Comparison of ENCODE assay signal across 8 cellular contexts in the genomic region with DNA sequence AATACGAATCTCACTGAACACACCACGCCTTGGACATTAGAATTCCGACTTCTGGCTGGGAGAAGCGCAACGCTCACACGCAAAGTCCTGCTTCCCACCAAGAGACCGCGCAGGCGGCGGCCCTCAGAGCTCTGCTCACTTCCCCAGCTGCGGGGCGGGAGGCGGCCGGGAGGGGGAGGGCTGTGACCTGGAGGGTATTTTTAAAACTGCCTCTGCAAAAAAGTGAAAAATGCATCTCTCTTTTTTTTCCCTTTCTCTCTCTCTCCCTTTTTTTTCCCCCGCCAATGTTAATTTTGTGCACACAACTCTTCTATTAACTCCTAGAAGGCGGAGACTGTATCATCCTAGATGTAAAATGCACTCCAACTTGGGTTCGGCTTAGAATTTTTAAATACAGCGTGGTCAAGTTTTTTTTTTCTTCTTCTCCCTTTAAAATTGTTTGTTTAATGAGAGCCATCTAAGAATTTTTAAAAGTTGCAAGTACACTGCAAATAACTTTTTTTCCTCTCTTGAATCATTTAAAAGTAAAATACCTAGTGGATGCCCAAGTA.
A peak's percentile ranks its signal among the peaks of the same experiment; 100 is the strongest.
DNase-seq lines count a peak whose midpoint lies in the region; ATAC-seq and TF ChIP-seq lines count a peak whose summit lies in the region.

No MANE protein-coding gene starts in this region.

- H3K79me2 ChIP-seq in fibroblast of lung (ENCODE audit: control insufficient read depth, insufficient read depth, low read length) (no peaks in the 10 kb centered on the region), osteoblast (ENCODE audit: insufficient read depth, low read length) (no peaks in the 10 kb centered on the region)

- ATAC-seq in GM18909 (IDR thresholded peaks at IDR 0.05; ENCODE audit: poor library complexity, unreplicated experiment) (peak; percentile 55), HG03066 (IDR thresholded peaks at IDR 0.05; ENCODE audit: low read depth, unreplicated experiment) (peak; percentile 41), T-helper 17 cell (peak; percentile 49)

- no peaks in the 10 kb centered on the region for H3K9me3 ChIP-seq in T-helper 17 cell (ENCODE audit: control insufficient read depth, low read length, poor library complexity, severe bottlenecking)
- H3K9me3 ChIP-seq in fibroblast of lung (ENCODE audit: control insufficient read depth, insufficient read depth, low read depth, low read length) = no peaks in the 10 kb centered on the region
- peaks cover 5% of the 10 kb centered on the region for H3K9me3 ChIP-seq in osteoblast (ENCODE audit: low read depth, low read length)

- H3K9ac ChIP-seq in fibroblast of lung (ENCODE audit: insufficient read depth, low read length) = peak overlapping the region; percentile 81

- TF ChIP-seq CTCF in AG09319 (IDR thresholded peaks at IDR 0.05; ENCODE audit: low read depth, low read length) (peak; percentile 17), fibroblast of lung (conservative IDR thresholded peaks at IDR 0.05 in 1 of 2, IDR thresholded peaks at IDR 0.05 in 1 of 2; ENCODE audit: low read depth in 1 of 2, low read length in 2 of 2) (peak in 1 of 2 donors; percentile 8), osteoblast (IDR thresholded peaks at IDR 0.05; ENCODE audit: extremely low read depth, low read depth, low read length) (no peak)

- H3K4me1 Mint-ChIP-seq in T-helper 17 cell = peaks cover 32% of the 10 kb centered on the region

- no peak for DNase-seq in AG09319 (ENCODE audit: extremely low read depth, low read depth)
- peak in 1 of 3 donors; percentile 55 for DNase-seq in T-helper 17 cell
- no peak for DNase-seq in fibroblast of lung (ENCODE audit: low read depth in 2 of 2)
- DNase-seq in osteoblast (ENCODE audit: insufficient read length, low spot score, missing footprints) = peak; percentile 95
- DNase-seq in NCI-H1092 (lab: John Stamatoyannopoulos, UW) = no peak
- no peak for DNase-seq in UCSD-AML1 (lab: John Stamatoyannopoulos, UW; ENCODE audit: unreplicated experiment)

- no peaks in the 10 kb centered on the region for H3K36me3 Mint-ChIP-seq in T-helper 17 cell (ENCODE audit: low read depth)

- peak overlapping the region; percentile 83 for H3K4me3 Mint-ChIP-seq in T-helper 17 cell

- H4K20me1 ChIP-seq in fibroblast of lung (ENCODE audit: control insufficient read depth, extremely low read depth, insufficient read depth, low read length) (no peaks in the 10 kb centered on the region), osteoblast (ENCODE audit: insufficient read depth, low read length) (no peaks in the 10 kb centered on the region)

- H3K27ac ChIP-seq in fibroblast of lung (ENCODE audit: insufficient read depth, low read length) (peak overlapping the region; percentile 81), osteoblast (ENCODE audit: low read depth, low read length) (peak overlapping the region; percentile 81)

- H3K4me3 ChIP-seq in fibroblast of lung (replicated peaks in 1 of 4; ENCODE audit: control extremely low read depth in 1 of 4, insufficient read depth in 1 of 4, low read depth in 3 of 4, low read length in 4 of 4) (peak overlapping the region; percentile 69 to 73 (median 72)), osteoblast (ENCODE audit: insufficient read depth, low read length) (peak overlapping the region; percentile 79)

- H3K4me1 ChIP-seq in fibroblast of lung (ENCODE audit: control insufficient read depth, extremely low read depth, insufficient read depth, low read length) (peaks cover 5% of the 10 kb centered on the region), osteoblast (ENCODE audit: insufficient read depth, low read length) (peaks cover 14% of the 10 kb centered on the region)

- H3K27me3 Mint-ChIP-seq in T-helper 17 cell = peaks cover under 1% of the 10 kb centered on the region

- H3K36me3 ChIP-seq in fibroblast of lung (ENCODE audit: control insufficient read depth, insufficient read depth, low read length) = no peaks in the 10 kb centered on the region
- H3K36me3 ChIP-seq in osteoblast (ENCODE audit: insufficient read depth, low read length) = no peaks in the 10 kb centered on the region

- H3K27ac Mint-ChIP-seq in T-helper 17 cell = peak overlapping the region; percentile 95

- H3K4me2 ChIP-seq in fibroblast of lung (ENCODE audit: extremely low read depth, insufficient read depth, low read length) (peak overlapping the region; percentile 69), osteoblast (ENCODE audit: insufficient read depth, low read length) (peak overlapping the region; percentile 80)

- H2AFZ ChIP-seq in fibroblast of lung (ENCODE audit: low read length) = peak overlapping the region; percentile 41
- peak overlapping the region; percentile 96 for H2AFZ ChIP-seq in osteoblast (ENCODE audit: low read length)

- H3K27me3 ChIP-seq in fibroblast of lung (ENCODE audit: control insufficient read depth, insufficient read depth, low read length) (no peaks in the 10 kb centered on the region), osteoblast (ENCODE audit: insufficient read depth, low read length) (no peaks in the 10 kb centered on the region)
